Comparison of ENCODE assay signal across 25 cellular contexts in genomic region chr2:207704031-207704430, GRCh38.
"Had no signal": no experiment of that assay in that cellular context is flagged by ENCODE, and none has a peak within 500 bp of the region (broad histone marks: within the 10 kb centered on the region; RNA-seq: fewer than 3 reads in every experiment).

No MANE protein-coding gene starts in this region.

- H3K36me3 ChIP-seq: ascending aorta, esophagus muscularis mucosa, gastroesophageal sphincter, pancreas, right atrium auricular region, tibial artery, WERI-Rb-1 had no signal

- H3K4me3 ChIP-seq: ascending aorta, dorsolateral prefrontal cortex, esophagus muscularis mucosa, gastroesophageal sphincter, mucosa of descending colon, pancreas, psoas muscle, right atrium auricular region, tibial artery had no signal

- DNase-seq: activated CD4-positive, alpha-beta T cell treated with anti-CD3 and anti-CD28 coated beads for 1 hour; activated CD4-positive, alpha-beta T cell treated with anti-CD3 and anti-CD28 coated beads, Interleukin-2, amount 50 U/mL, for 1 hour; activated CD8-positive, alpha-beta memory T cell treated with anti-CD3 and anti-CD28 coated beads for 24 hours; activated CD8-positive, alpha-beta memory T cell treated with anti-CD3 and anti-CD28 coated beads, Interleukin-2, amount 50 U/mL, for 4 hours; activated T-cell treated with anti-CD3 and anti-CD28 coated beads, Interleukin-2, amount 50 U/mL, for 24 hours; dorsolateral prefrontal cortex; effector memory CD8-positive, alpha-beta T cell; hypothalamus; mesenchymal stem cell; mucosa of descending colon; nephron progenitor cell; pancreas; psoas muscle; stimulated activated CD4-positive, alpha-beta T cell treated with anti-CD3 and anti-CD28 coated beads, Interleukin-12 subunit alpha, Interleukin-12 subunit beta, amount 100 ng/mL, for 4 hours; tibial artery; WERI-Rb-1 had no signal

- H3K4me1 Mint-ChIP-seq: activated T-helper 17 cell treated with anti-CD3 and anti-CD28 coated beads, Interleukin-2, amount 50 U/mL, for 72 hours; central memory CD8-positive, alpha-beta T cell had no signal

- H3K4me1 ChIP-seq: ascending aorta, esophagus muscularis mucosa, gastroesophageal sphincter, pancreas, psoas muscle, right atrium auricular region, tibial artery had no signal

- H3K27me3 Mint-ChIP-seq: activated T-cell treated with anti-CD3 and anti-CD28 coated beads, Interleukin-2, amount 50 U/mL, for 24 hours; activated T-helper 17 cell treated with anti-CD3 and anti-CD28 coated beads, Interleukin-2, amount 50 U/mL, for 72 hours; central memory CD8-positive, alpha-beta T cell; stimulated activated naive CD8-positive, alpha-beta T cell treated with anti-CD3 and anti-CD28 coated beads, Interleukin-15, Interleukin-2, amounts not matched to agents 100 ng/mL and 50 ng/mL, for 24 hours had no signal

- H3K9me3 ChIP-seq: ascending aorta, esophagus muscularis mucosa, gastroesophageal sphincter, mucosa of descending colon, pancreas, psoas muscle, right atrium auricular region, tibial artery had no signal

- H3K27ac ChIP-seq: ascending aorta, dorsolateral prefrontal cortex, esophagus muscularis mucosa, gastroesophageal sphincter, pancreas, psoas muscle, right atrium auricular region, tibial artery, WERI-Rb-1 had no signal

- H3K9me3 Mint-ChIP-seq: activated naive CD4-positive, alpha-beta T cell treated with anti-CD3 and anti-CD28 coated beads, Interleukin-2, amount 50 U/mL, for 72 hours; activated T-cell treated with anti-CD3 and anti-CD28 coated beads, Interleukin-2, amount 50 U/mL, for 24 hours; activated T-helper 17 cell treated with anti-CD3 and anti-CD28 coated beads, Interleukin-2, amount 50 U/mL, for 72 hours; central memory CD8-positive, alpha-beta T cell; effector memory CD8-positive, alpha-beta T cell; nephron progenitor cell; stimulated activated naive CD8-positive, alpha-beta T cell treated with anti-CD3 and anti-CD28 coated beads, Interleukin-15, Interleukin-2, amounts not matched to agents 100 ng/mL and 50 ng/mL, for 24 hours; T-helper 2 cell treated with Interferon-gamma antibody and Interleukin-4, amounts not matched to agents 5 μg/mL and 100 μg/mL, for 36 hours had no signal

- H3K27ac Mint-ChIP-seq: activated naive CD4-positive, alpha-beta T cell treated with anti-CD3 and anti-CD28 coated beads, Interleukin-2, amount 50 U/mL, for 72 hours; activated T-cell treated with anti-CD3 and anti-CD28 coated beads, Interleukin-2, amount 50 U/mL, for 24 hours; activated T-helper 17 cell treated with anti-CD3 and anti-CD28 coated beads, Interleukin-2, amount 50 U/mL, for 72 hours; effector memory CD8-positive, alpha-beta T cell; nephron progenitor cell; stimulated activated naive CD8-positive, alpha-beta T cell treated with anti-CD3 and anti-CD28 coated beads, Interleukin-15, Interleukin-2, amounts not matched to agents 100 ng/mL and 50 ng/mL, for 24 hours; T-helper 2 cell treated with Interferon-gamma antibody and Interleukin-4, amounts not matched to agents 5 μg/mL and 100 μg/mL, for 36 hours had no signal

- H3K4me3 Mint-ChIP-seq: activated T-cell treated with anti-CD3 and anti-CD28 coated beads, Interleukin-2, amount 50 U/mL, for 24 hours; activated T-helper 17 cell treated with anti-CD3 and anti-CD28 coated beads, Interleukin-2, amount 50 U/mL, for 72 hours; central memory CD8-positive, alpha-beta T cell; effector memory CD8-positive, alpha-beta T cell; nephron progenitor cell; stimulated activated naive CD8-positive, alpha-beta T cell treated with anti-CD3 and anti-CD28 coated beads, Interleukin-15, Interleukin-2, amounts not matched to agents 100 ng/mL and 50 ng/mL, for 24 hours; T-helper 2 cell treated with Interferon-gamma antibody and Interleukin-4, amounts not matched to agents 5 μg/mL and 100 μg/mL, for 36 hours had no signal

- H3K36me3 Mint-ChIP-seq: activated naive CD4-positive, alpha-beta T cell treated with anti-CD3 and anti-CD28 coated beads, Interleukin-2, amount 50 U/mL, for 72 hours had no signal

- H3K27me3 ChIP-seq: ascending aorta, dorsolateral prefrontal cortex, esophagus muscularis mucosa, gastroesophageal sphincter, pancreas, right atrium auricular region, tibial artery had no signal
